Comparison of ENCODE assay signal across 28 cellular contexts in genomic region chr7:40000734-40001315, GRCh38. TPM values are rescaled to one million over a fixed set of nuclear protein-coding genes. Genes with fewer than 3 reads are reported as not detected.
DNase-seq lines count a peak whose midpoint lies in the region; ATAC-seq and TF ChIP-seq lines count a peak whose summit lies in the region.
"Had no signal": no experiment of that assay in that cellular context is flagged by ENCODE, and none has a peak within 500 bp of the region (broad histone marks: within the 10 kb centered on the region; RNA-seq: fewer than 3 reads in every experiment).

No MANE protein-coding gene starts in this region.

- H3K27ac ChIP-seq in breast epithelium (no peak overlapping the region), endodermal cell (ENCODE audit: low read depth, low read length) (no peak overlapping the region)
- H3K27ac ChIP-seq: esophagus squamous epithelium, upper lobe of right lung had no signal

- H3K4me3 ChIP-seq in breast epithelium (no peak overlapping the region), adipocyte (ENCODE audit: low read length) (no peak overlapping the region), endocrine pancreas (ENCODE audit: control insufficient read depth, insufficient read depth, low read length) (peak overlapping the region; percentile 14), endodermal cell (ENCODE audit: low read length) (no peak overlapping the region)
- H3K4me3 ChIP-seq: esophagus squamous epithelium, upper lobe of right lung had no signal

- H3K4me3 Mint-ChIP-seq in MCF 10A (ENCODE audit: unreplicated experiment) (no peak overlapping the region), endodermal cell (no peak overlapping the region)
- H3K4me3 Mint-ChIP-seq: activated CD4-positive, alpha-beta memory T cell treated with anti-CD3 and anti-CD28 coated beads for 36 hours; CD4-positive, alpha-beta memory T cell; dendritic cell treated with granulocyte-macrophage colony-stimulating factor and Interleukin-4, amounts not matched to agents 40 ng/mL and 50 ng/mL, for 4 days; immature natural killer cell; natural killer cell treated with Interleukin-12 subunit alpha and Interleukin-12 subunit beta and Interleukin-15 and Interleukin-18, amount 100 ng/mL, for 72 hours; stimulated activated naive B cell treated with anti-CD40 and anti-IgM and Interleukin-4, amounts not matched to agents 10 μg/mL and 1 μg/mL and 100 μg/mL, for 72 hours had no signal

- H3K4me1 Mint-ChIP-seq in MCF 10A (ENCODE audit: insufficient read depth, unreplicated experiment): no peaks in the 10 kb centered on the region
- H3K4me1 Mint-ChIP-seq in endodermal cell: no peaks in the 10 kb centered on the region

- no TSS peak for BruUV-seq in MCF 10A (replicated peaks; lab: Mats Ljungman, UMichigan)

- H3K36me3 Mint-ChIP-seq in MCF 10A (ENCODE audit: insufficient read depth, unreplicated experiment) (peaks cover 33% of the 10 kb centered on the region), endodermal cell (ENCODE audit: low read depth) (peaks cover 38% of the 10 kb centered on the region)

- DNase-seq in MCF 10A (ENCODE audit: unreplicated experiment) (peak; percentile 7), breast epithelium (ENCODE audit: low spot score in 2 of 2) (no peak), adipocyte (ENCODE audit: low read depth) (peak; percentile 51), AML-193 (lab: John Stamatoyannopoulos, UW) (no peak), endodermal cell (no peak), erythroblast (lab: John Stamatoyannopoulos, UW) (no peak)
- DNase-seq: activated CD4-positive, alpha-beta memory T cell treated with anti-CD3 and anti-CD28 coated beads for 36 hours; activated CD8-positive, alpha-beta memory T cell treated with anti-CD3 and anti-CD28 coated beads, Interleukin-2, amount 50 U/mL, for 48 hours; activated naive CD4-positive, alpha-beta T cell treated with anti-CD3 and anti-CD28 coated beads, Interleukin-2, amount 50 U/mL, for 16 hours; amygdala; CD4-positive, alpha-beta memory T cell; esophagus squamous epithelium; H7; hypothalamus; immature natural killer cell; KG1; MM.1S; NCI-H2029; NCI-H524 treated with DMSO at 0.1 percent for 48 hours; OCI-M1; stimulated activated naive B cell treated with anti-CD40 and anti-IgM and Interleukin-4, amounts not matched to agents 10 μg/mL and 1 μg/mL and 100 μg/mL, for 72 hours; T-helper 2 cell; upper lobe of right lung had no signal

- H3K9ac ChIP-seq in adipocyte (ENCODE audit: low read length) (no peak overlapping the region), endocrine pancreas (ENCODE audit: control insufficient read depth, insufficient read depth, low read length) (no peak overlapping the region), endodermal cell (ENCODE audit: extremely low read depth, low read length, poor library complexity, severe bottlenecking) (no peak overlapping the region)

- H3K9me3 ChIP-seq in breast epithelium: no peaks in the 10 kb centered on the region
- H3K9me3 ChIP-seq in adipocyte (ENCODE audit: control insufficient read depth, low read length): no peaks in the 10 kb centered on the region
- H3K9me3 ChIP-seq in endocrine pancreas (ENCODE audit: control insufficient read depth, low read length): no peaks in the 10 kb centered on the region
- H3K9me3 ChIP-seq in endodermal cell (ENCODE audit: control insufficient read depth, low read length): no peaks in the 10 kb centered on the region
- H3K9me3 ChIP-seq: esophagus squamous epithelium, upper lobe of right lung had no signal

- H3K9me3 Mint-ChIP-seq in MCF 10A (ENCODE audit: unreplicated experiment) (no peaks in the 10 kb centered on the region), endodermal cell (no peaks in the 10 kb centered on the region)
- H3K9me3 Mint-ChIP-seq: activated CD4-positive, alpha-beta memory T cell treated with anti-CD3 and anti-CD28 coated beads for 36 hours; activated T-helper 2 cell treated with anti-CD3 and anti-CD28 coated beads, Interferon-gamma antibody, Interleukin-2, Interleukin-4, amounts not matched to agents 10 μg/mL and 5 μg/mL and 100 μg/mL, durations not matched to agents 14 hours and 24 hours and 36 hours; CD4-positive, alpha-beta memory T cell; dendritic cell treated with granulocyte-macrophage colony-stimulating factor and Interleukin-4, amounts not matched to agents 40 ng/mL and 50 ng/mL, for 4 days; immature natural killer cell; natural killer cell treated with Interleukin-12 subunit alpha and Interleukin-12 subunit beta and Interleukin-15 and Interleukin-18, amount 100 ng/mL, for 72 hours; stimulated activated naive B cell treated with anti-CD40 and anti-IgM and Interleukin-4, amounts not matched to agents 10 μg/mL and 1 μg/mL and 100 μg/mL, for 72 hours had no signal

- H3K4me1 ChIP-seq in breast epithelium (no peaks in the 10 kb centered on the region), adipocyte (ENCODE audit: control insufficient read depth, insufficient read depth, low read length) (peaks cover 4% of the 10 kb centered on the region), endocrine pancreas (ENCODE audit: control insufficient read depth, insufficient read depth, low read length) (no peaks in the 10 kb centered on the region), endodermal cell (ENCODE audit: control insufficient read depth, insufficient read depth, low read length) (no peaks in the 10 kb centered on the region)
- H3K4me1 ChIP-seq: esophagus squamous epithelium, upper lobe of right lung had no signal

- no peaks in the 10 kb centered on the region for H3K36me3 ChIP-seq in breast epithelium
- peaks cover 28% of the 10 kb centered on the region for H3K36me3 ChIP-seq in adipocyte (ENCODE audit: control insufficient read depth, insufficient read depth, low read length, severe bottlenecking)
- no peaks in the 10 kb centered on the region for H3K36me3 ChIP-seq in endocrine pancreas (ENCODE audit: control insufficient read depth, insufficient read depth, low read length)
- peaks cover 56% of the 10 kb centered on the region for H3K36me3 ChIP-seq in endodermal cell (ENCODE audit: control insufficient read depth, insufficient read depth, low read length)

- TF ChIP-seq POLR2A in breast epithelium (IDR thresholded peaks at IDR 0.05) (no peak), erythroblast (IDR thresholded peaks at IDR 0.05; ENCODE audit: low read length) (no peak)

- WGBS in endodermal cell (ENCODE audit: insufficient coverage in 1 of 2, insufficient read length in 1 of 2), 2 experiments: 80 to 97% methylated on average over 1 to 6 of the region's 6 CpGs

- H3K27me3 Mint-ChIP-seq in MCF 10A (ENCODE audit: insufficient read depth, unreplicated experiment) (no peaks in the 10 kb centered on the region), endodermal cell (ENCODE audit: insufficient read depth) (no peaks in the 10 kb centered on the region)
- H3K27me3 Mint-ChIP-seq: activated CD4-positive, alpha-beta memory T cell treated with anti-CD3 and anti-CD28 coated beads for 36 hours; CD4-positive, alpha-beta memory T cell; dendritic cell treated with granulocyte-macrophage colony-stimulating factor and Interleukin-4, amounts not matched to agents 40 ng/mL and 50 ng/mL, for 4 days; natural killer cell treated with Interleukin-12 subunit alpha and Interleukin-12 subunit beta and Interleukin-15 and Interleukin-18, amount 100 ng/mL, for 72 hours; stimulated activated naive B cell treated with anti-CD40 and anti-IgM and Interleukin-4, amounts not matched to agents 10 μg/mL and 1 μg/mL and 100 μg/mL, for 72 hours had no signal

- no peak for ATAC-seq in HG03175 (IDR thresholded peaks at IDR 0.05; ENCODE audit: unreplicated experiment)
- ATAC-seq: natural killer cell treated with Interleukin-12 subunit alpha and Interleukin-12 subunit beta and Interleukin-15 and Interleukin-18, amount 100 ng/mL, for 72 hours; stimulated activated naive B cell treated with anti-CD40 and anti-IgM and Interleukin-4, amounts not matched to agents 10 μg/mL and 1 μg/mL and 100 μg/mL, for 72 hours; upper lobe of right lung had no signal

- intact Hi-C loops in MCF 10A (cut with micrococcal nuclease): no loop called here
- intact Hi-C loops in breast epithelium (cut with DNase I; ENCODE audit: low total_unique reads): no loop called here

- CTCF ChIA-PET in MCF 10A (lab: Yijun Ruan, JAX): interaction anchor here (0.7 kb wide), 2 partner anchors 65 to 276 kb away, joined by 3 read pairs; no protein-coding TSS in a partner anchor

- no peaks in the 10 kb centered on the region for H3K27me3 ChIP-seq in breast epithelium
- H3K27me3 ChIP-seq in adipocyte (replicated peaks; ENCODE audit: control insufficient read depth, insufficient read depth, low read length): no peaks in the 10 kb centered on the region
- H3K27me3 ChIP-seq in endocrine pancreas (ENCODE audit: control insufficient read depth, insufficient read depth, low read length): no peaks in the 10 kb centered on the region
- H3K27me3 ChIP-seq in endodermal cell (ENCODE audit: control insufficient read depth, insufficient read depth, low read length, poor library complexity, severe bottlenecking): no peaks in the 10 kb centered on the region
- H3K27me3 ChIP-seq: esophagus squamous epithelium, upper lobe of right lung had no signal

- POLR2A ChIA-PET in MCF 10A (lab: Yijun Ruan, JAX): interaction anchor here (0.7 kb wide), 1 partner anchor 26 kb away, joined by 4 read pairs; no protein-coding TSS in a partner anchor

- H3K27ac Mint-ChIP-seq in MCF 10A (ENCODE audit: low read depth, unreplicated experiment) (no peak overlapping the region), endodermal cell (no peak overlapping the region)
- H3K27ac Mint-ChIP-seq: activated CD4-positive, alpha-beta memory T cell treated with anti-CD3 and anti-CD28 coated beads for 36 hours; activated T-helper 2 cell treated with anti-CD3 and anti-CD28 coated beads, Interferon-gamma antibody, Interleukin-2, Interleukin-4, amounts not matched to agents 10 μg/mL and 5 μg/mL and 100 μg/mL, durations not matched to agents 14 hours and 24 hours and 36 hours; dendritic cell treated with granulocyte-macrophage colony-stimulating factor and Interleukin-4, amounts not matched to agents 40 ng/mL and 50 ng/mL, for 4 days; immature natural killer cell; natural killer cell treated with Interleukin-12 subunit alpha and Interleukin-12 subunit beta and Interleukin-15 and Interleukin-18, amount 100 ng/mL, for 72 hours; stimulated activated naive B cell treated with anti-CD40 and anti-IgM and Interleukin-4, amounts not matched to agents 10 μg/mL and 1 μg/mL and 100 μg/mL, for 72 hours had no signal

- TF ChIP-seq CTCF in MCF 10A (IDR thresholded peaks at IDR 0.05; ENCODE audit: unreplicated experiment) (no peak), breast epithelium (IDR thresholded peaks at IDR 0.05) (no peak), endodermal cell (conservative IDR thresholded peaks at IDR 0.05) (no peak)

RNA-seq across cellular contexts. Expression of gene CDK13, which starts 50.8 kb away (rescaled TPM):
- total RNA-seq in MCF 10A (2022) (50.2 and 54.8 TPM in 2 replicates), breast epithelium (100 to 1,000 TPM in 1 of 3 donors, 10 to 100 TPM in 2; 70.9 to 128 (median 95.4) TPM), endodermal cell (10 to 100 TPM; 60.8 to 77.7 TPM)
- polyA plus RNA-seq in endodermal cell (2013, experiment 1 of 2): 35.6 TPM
- polyA plus RNA-seq in endodermal cell (2013, experiment 2 of 2): 45.2 TPM

Comparison
In these comparisons a context has a peak if more than half of its experiments do, and no peak if none do; other contexts are left out.
1. DNase-seq: peak in MCF 10A (single experiment) and adipocyte (single experiment); none in breast epithelium (0 of 2), AML-193 (0 of 2), endodermal cell (single experiment) and erythroblast (0 of 2).